Comparison of ENCODE assay signal across 1 cellular context in the genomic region with DNA sequence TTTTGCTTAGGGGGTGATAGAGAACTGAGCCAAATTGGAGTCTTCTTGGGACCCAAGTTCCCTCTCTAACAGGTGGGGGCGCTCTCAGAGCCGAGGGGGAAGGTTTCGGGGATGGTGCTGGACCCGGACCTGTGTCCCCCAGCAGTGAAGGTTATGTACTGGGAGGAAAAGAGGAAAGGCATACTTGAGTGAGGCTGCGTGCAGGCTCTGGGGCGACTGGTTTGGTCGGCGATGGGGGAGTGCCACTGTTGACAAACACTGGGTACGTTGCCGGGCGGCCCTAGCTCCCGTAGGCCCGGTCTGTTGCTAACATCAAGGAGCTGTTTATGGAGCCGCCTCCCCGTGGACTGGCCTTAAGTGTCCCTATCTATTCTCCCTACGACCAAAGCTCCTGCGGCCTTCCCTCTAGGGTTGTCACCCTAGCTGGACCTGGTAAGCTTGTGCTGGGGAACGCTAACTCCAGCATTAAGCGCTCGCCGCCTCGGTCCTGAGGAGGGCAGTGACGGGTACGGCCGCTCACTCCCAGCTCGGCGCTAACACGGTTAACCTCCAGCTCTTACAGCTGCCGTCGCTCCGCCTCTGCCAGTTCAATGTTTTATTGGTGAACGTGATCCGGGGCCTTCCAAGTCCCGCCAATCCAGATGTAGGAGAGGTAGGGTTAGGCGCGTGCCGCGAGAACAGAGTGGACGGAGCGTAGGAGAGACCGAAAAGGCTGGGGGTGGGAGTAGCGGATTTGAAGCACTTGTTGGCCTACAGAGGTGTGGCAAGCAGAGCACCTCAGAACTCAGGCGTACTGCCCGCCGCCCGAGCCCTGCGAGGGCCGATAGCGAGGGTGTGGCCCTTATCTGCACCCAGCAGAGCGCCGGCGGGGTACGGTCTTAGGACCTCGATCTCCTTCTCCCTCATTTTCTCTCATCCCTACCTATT.
TF ChIP-seq lines count a peak whose summit lies in the region.

A gene (plus strand): TSS at position 685 of the 927 bp plus-strand sequence. CDS start 422 bp downstream, outside the sequence.

TF ChIP-seq in K562, 482 proteins besides CTCF, POLR2A, EP300 and RAD21 (continued from another document and continues in another):
- TF ChIP-seq, protein P1, sequence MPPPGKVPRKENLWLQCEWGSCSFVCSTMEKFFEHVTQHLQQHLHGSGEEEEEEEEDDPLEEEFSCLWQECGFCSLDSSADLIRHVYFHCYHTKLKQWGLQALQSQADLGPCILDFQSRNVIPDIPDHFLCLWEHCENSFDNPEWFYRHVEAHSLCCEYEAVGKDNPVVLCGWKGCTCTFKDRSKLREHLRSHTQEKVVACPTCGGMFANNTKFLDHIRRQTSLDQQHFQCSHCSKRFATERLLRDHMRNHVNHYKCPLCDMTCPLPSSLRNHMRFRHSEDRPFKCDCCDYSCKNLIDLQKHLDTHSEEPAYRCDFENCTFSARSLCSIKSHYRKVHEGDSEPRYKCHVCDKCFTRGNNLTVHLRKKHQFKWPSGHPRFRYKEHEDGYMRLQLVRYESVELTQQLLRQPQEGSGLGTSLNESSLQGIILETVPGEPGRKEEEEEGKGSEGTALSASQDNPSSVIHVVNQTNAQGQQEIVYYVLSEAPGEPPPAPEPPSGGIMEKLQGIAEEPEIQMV (tag; conservative IDR thresholded peaks at IDR 0.05; ENCODE audit: low read depth) = no peak
- no peak for TF ChIP-seq ZNF134 (CRISPR knock-in tag; conservative IDR thresholded peaks at IDR 0.05)
- TF ChIP-seq, protein P2, sequence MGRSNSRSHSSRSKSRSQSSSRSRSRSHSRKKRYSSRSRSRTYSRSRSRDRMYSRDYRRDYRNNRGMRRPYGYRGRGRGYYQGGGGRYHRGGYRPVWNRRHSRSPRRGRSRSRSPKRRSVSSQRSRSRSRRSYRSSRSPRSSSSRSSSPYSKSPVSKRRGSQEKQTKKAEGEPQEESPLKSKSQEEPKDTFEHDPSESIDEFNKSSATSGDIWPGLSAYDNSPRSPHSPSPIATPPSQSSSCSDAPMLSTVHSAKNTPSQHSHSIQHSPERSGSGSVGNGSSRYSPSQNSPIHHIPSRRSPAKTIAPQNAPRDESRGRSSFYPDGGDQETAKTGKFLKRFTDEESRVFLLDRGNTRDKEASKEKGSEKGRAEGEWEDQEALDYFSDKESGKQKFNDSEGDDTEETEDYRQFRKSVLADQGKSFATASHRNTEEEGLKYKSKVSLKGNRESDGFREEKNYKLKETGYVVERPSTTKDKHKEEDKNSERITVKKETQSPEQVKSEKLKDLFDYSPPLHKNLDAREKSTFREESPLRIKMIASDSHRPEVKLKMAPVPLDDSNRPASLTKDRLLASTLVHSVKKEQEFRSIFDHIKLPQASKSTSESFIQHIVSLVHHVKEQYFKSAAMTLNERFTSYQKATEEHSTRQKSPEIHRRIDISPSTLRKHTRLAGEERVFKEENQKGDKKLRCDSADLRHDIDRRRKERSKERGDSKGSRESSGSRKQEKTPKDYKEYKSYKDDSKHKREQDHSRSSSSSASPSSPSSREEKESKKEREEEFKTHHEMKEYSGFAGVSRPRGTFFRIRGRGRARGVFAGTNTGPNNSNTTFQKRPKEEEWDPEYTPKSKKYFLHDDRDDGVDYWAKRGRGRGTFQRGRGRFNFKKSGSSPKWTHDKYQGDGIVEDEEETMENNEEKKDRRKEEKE (IDR thresholded peaks at IDR 0.05; ENCODE audit: borderline replicate concordance in 1 of 2, control insufficient read depth in 1 of 2, low read depth in 2 of 2, low read length in 1 of 2) = 0 out of 4 replicates have a peak, but pooled peaks of 1 of the 2 experiments have one; percentile 48
- TF ChIP-seq TFAM (CRISPR knock-in tag; conservative IDR thresholded peaks at IDR 0.05) = no peak
- no peak for TF ChIP-seq NR3C1 (CRISPR knock-in tag; IDR thresholded peaks at IDR 0.05)
- TF ChIP-seq, protein P3, sequence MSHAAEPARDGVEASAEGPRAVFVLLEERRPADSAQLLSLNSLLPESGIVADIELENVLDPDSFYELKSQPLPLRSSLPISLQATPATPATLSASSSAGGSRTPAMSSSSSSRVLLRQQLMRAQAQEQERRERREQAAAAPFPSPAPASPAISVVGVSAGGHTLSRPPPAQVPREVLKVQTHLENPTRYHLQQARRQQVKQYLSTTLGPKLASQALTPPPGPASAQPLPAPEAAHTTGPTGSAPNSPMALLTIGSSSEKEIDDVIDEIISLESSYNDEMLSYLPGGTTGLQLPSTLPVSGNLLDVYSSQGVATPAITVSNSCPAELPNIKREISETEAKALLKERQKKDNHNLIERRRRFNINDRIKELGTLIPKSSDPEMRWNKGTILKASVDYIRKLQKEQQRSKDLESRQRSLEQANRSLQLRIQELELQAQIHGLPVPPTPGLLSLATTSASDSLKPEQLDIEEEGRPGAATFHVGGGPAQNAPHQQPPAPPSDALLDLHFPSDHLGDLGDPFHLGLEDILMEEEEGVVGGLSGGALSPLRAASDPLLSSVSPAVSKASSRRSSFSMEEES (CRISPR knock-in tag; IDR thresholded peaks at IDR 0.05) = no peak
- TF ChIP-seq, protein P4, sequence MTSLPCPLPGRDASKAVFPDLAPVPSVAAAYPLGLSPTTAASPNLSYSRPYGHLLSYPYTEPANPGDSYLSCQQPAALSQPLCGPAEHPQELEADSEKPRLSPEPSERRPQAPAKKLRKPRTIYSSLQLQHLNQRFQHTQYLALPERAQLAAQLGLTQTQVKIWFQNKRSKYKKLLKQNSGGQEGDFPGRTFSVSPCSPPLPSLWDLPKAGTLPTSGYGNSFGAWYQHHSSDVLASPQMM (CRISPR knock-in tag; IDR thresholded peaks at IDR 0.05) = no peak
- no peak for TF ChIP-seq PTTG1 (tag; IDR thresholded peaks at IDR 0.05; ENCODE audit: low read depth)
- no peak for TF ChIP-seq ZZZ3 (IDR thresholded peaks at IDR 0.05)
- TF ChIP-seq, protein P5, sequence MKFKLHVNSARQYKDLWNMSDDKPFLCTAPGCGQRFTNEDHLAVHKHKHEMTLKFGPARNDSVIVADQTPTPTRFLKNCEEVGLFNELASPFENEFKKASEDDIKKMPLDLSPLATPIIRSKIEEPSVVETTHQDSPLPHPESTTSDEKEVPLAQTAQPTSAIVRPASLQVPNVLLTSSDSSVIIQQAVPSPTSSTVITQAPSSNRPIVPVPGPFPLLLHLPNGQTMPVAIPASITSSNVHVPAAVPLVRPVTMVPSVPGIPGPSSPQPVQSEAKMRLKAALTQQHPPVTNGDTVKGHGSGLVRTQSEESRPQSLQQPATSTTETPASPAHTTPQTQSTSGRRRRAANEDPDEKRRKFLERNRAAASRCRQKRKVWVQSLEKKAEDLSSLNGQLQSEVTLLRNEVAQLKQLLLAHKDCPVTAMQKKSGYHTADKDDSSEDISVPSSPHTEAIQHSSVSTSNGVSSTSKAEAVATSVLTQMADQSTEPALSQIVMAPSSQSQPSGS (CRISPR knock-in tag; IDR thresholded peaks at IDR 0.05) = no peak
- no peak for TF ChIP-seq ASH1L (IDR thresholded peaks at IDR 0.05; ENCODE audit: borderline replicate concordance, low read depth, partially characterized antibody)
- TF ChIP-seq, protein P6, sequence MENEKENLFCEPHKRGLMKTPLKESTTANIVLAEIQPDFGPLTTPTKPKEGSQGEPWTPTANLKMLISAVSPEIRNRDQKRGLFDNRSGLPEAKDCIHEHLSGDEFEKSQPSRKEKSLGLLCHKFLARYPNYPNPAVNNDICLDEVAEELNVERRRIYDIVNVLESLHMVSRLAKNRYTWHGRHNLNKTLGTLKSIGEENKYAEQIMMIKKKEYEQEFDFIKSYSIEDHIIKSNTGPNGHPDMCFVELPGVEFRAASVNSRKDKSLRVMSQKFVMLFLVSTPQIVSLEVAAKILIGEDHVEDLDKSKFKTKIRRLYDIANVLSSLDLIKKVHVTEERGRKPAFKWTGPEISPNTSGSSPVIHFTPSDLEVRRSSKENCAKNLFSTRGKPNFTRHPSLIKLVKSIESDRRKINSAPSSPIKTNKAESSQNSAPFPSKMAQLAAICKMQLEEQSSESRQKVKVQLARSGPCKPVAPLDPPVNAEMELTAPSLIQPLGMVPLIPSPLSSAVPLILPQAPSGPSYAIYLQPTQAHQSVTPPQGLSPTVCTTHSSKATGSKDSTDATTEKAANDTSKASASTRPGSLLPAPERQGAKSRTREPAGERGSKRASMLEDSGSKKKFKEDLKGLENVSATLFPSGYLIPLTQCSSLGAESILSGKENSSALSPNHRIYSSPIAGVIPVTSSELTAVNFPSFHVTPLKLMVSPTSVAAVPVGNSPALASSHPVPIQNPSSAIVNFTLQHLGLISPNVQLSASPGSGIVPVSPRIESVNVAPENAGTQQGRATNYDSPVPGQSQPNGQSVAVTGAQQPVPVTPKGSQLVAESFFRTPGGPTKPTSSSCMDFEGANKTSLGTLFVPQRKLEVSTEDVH (IDR thresholded peaks at IDR 0.05; ENCODE audit: low read depth, partially characterized antibody) = peak; percentile 30
- no peak for TF ChIP-seq POLR3A (IDR thresholded peaks at IDR 0.05; ENCODE audit: borderline replicate concordance, extremely low read depth, insufficient read depth, insufficient read length)
- peak; percentile 75 for TF ChIP-seq TCF7 (IDR thresholded peaks at IDR 0.05; ENCODE audit: borderline replicate concordance)
- TF ChIP-seq PRPF4 (IDR thresholded peaks at IDR 0.05; ENCODE audit: insufficient read depth, low read depth, low read length, poor library complexity, severe bottlenecking) = no peak
- no peak for TF ChIP-seq SIRT6 (IDR thresholded peaks at IDR 0.05; ENCODE audit: low read depth, low read length)
- no peak for TF ChIP-seq NFXL1 (CRISPR knock-in tag; IDR thresholded peaks at IDR 0.05)
- TF ChIP-seq MED1 (CRISPR knock-in tag; IDR thresholded peaks at IDR 0.05; ENCODE audit: borderline replicate concordance) = no peak
- peak; percentile 36; the same call in 1 of the 2 replicates for TF ChIP-seq ZKSCAN1 (IDR thresholded peaks at IDR 0.05; ENCODE audit: low read depth, low read length)
- no peak for TF ChIP-seq SMAD2 (IDR thresholded peaks at IDR 0.05; ENCODE audit: low read depth, low read length)
- no peak for TF ChIP-seq FOXA1 (IDR thresholded peaks at IDR 0.05; ENCODE audit: borderline replicate concordance)
- TF ChIP-seq, protein P7, sequence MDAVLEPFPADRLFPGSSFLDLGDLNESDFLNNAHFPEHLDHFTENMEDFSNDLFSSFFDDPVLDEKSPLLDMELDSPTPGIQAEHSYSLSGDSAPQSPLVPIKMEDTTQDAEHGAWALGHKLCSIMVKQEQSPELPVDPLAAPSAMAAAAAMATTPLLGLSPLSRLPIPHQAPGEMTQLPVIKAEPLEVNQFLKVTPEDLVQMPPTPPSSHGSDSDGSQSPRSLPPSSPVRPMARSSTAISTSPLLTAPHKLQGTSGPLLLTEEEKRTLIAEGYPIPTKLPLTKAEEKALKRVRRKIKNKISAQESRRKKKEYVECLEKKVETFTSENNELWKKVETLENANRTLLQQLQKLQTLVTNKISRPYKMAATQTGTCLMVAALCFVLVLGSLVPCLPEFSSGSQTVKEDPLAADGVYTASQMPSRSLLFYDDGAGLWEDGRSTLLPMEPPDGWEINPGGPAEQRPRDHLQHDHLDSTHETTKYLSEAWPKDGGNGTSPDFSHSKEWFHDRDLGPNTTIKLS (IDR thresholded peaks at IDR 0.05; ENCODE audit: borderline replicate concordance, low read depth) = peak; percentile 81; the same call in 1 of the 2 replicates
